Comparison of ENCODE assay signal across 16 cellular contexts in the genomic region with DNA sequence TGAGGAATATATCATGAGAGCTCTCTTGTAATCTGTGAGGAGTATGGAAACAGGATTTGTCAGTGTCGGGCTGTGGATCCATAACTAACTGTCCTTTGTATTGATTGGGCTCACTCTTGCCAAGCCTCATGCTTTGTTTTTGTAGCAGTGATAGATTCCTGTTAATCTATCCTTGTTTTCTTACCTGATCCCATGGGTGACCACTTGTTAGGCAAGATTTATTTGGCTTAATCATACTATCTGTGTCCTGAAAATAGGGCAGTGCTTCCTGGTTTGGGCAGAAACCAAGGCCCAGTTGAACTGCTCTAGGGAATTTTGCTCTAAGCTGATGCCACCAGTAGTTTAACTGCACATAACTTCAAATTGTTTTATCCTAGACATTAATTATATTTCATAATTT.
"Had no signal": no experiment of that assay in that cellular context is flagged by ENCODE, and none has a peak within 500 bp of the region (broad histone marks: within the 10 kb centered on the region; RNA-seq: fewer than 3 reads in every experiment).

No MANE protein-coding gene starts in this region.

- DNase-seq: activated CD4-positive, alpha-beta T cell treated with anti-CD3 and anti-CD28 coated beads for 48 hours; activated CD8-positive, alpha-beta memory T cell treated with anti-CD3 and anti-CD28 coated beads, Interleukin-2, amount 50 U/mL, for 48 hours; activated naive CD4-positive, alpha-beta T cell; amniotic stem cell; effector memory CD4-positive, alpha-beta T cell; heart left ventricle; left cardiac atrium; naive thymus-derived CD8-positive, alpha-beta T cell; stimulated activated naive CD8-positive, alpha-beta T cell treated with anti-CD3 and anti-CD28 coated beads, Interleukin-15, Interleukin-2, amounts not matched to agents 100 U/mL and 50 U/mL, for 24 hours; T-helper 17 cell; upper lobe of left lung had no signal

- H3K4me3 ChIP-seq: heart left ventricle, right atrium auricular region, skin epidermis, upper lobe of left lung had no signal

- H3K27me3 ChIP-seq: heart left ventricle, right atrium auricular region, upper lobe of left lung had no signal

- ATAC-seq: heart left ventricle; left cardiac atrium; naive thymus-derived CD8-positive, alpha-beta T cell; stimulated activated naive CD8-positive, alpha-beta T cell treated with anti-CD3 and anti-CD28 coated beads, Interleukin-15, Interleukin-2, amounts not matched to agents 100 U/mL and 50 U/mL, for 24 hours; T-helper 17 cell had no signal

- H3K27me3 Mint-ChIP-seq: central memory CD8-positive, alpha-beta T cell; dendritic cell treated with granulocyte-macrophage colony-stimulating factor and Interleukin-4, amounts not matched to agents 40 ng/mL and 50 ng/mL, for 4 days; naive thymus-derived CD8-positive, alpha-beta T cell; T-helper 17 cell had no signal

- H3K27ac ChIP-seq: right atrium auricular region, upper lobe of left lung had no signal

- H3K4me3 Mint-ChIP-seq: activated T-helper 1 cell treated with anti-CD3 and anti-CD28 coated beads, Interleukin-12 subunit alpha, Interleukin-12 subunit beta, Interleukin-2, Interleukin-4 antibody, amounts not matched to agents 30 ng/mL and 10 ng/mL and 1 ng/mL, durations not matched to agents 14 hours and 24 hours and 36 hours; central memory CD8-positive, alpha-beta T cell; dendritic cell treated with granulocyte-macrophage colony-stimulating factor and Interleukin-4, amounts not matched to agents 40 ng/mL and 50 ng/mL, for 4 days had no signal

- H3K9me3 ChIP-seq: heart left ventricle, right atrium auricular region, upper lobe of left lung had no signal

- H3K36me3 ChIP-seq: right atrium auricular region, upper lobe of left lung had no signal

- H3K9me3 Mint-ChIP-seq: activated T-helper 1 cell treated with anti-CD3 and anti-CD28 coated beads, Interleukin-12 subunit alpha, Interleukin-12 subunit beta, Interleukin-2, Interleukin-4 antibody, amounts not matched to agents 30 ng/mL and 10 ng/mL and 1 ng/mL, durations not matched to agents 14 hours and 24 hours and 36 hours; central memory CD8-positive, alpha-beta T cell; dendritic cell treated with granulocyte-macrophage colony-stimulating factor and Interleukin-4, amounts not matched to agents 40 ng/mL and 50 ng/mL, for 4 days; naive thymus-derived CD8-positive, alpha-beta T cell had no signal

- H3K27ac Mint-ChIP-seq: activated T-helper 1 cell treated with anti-CD3 and anti-CD28 coated beads, Interleukin-12 subunit alpha, Interleukin-12 subunit beta, Interleukin-2, Interleukin-4 antibody, amounts not matched to agents 30 ng/mL and 10 ng/mL and 1 ng/mL, durations not matched to agents 14 hours and 24 hours and 36 hours; dendritic cell treated with granulocyte-macrophage colony-stimulating factor and Interleukin-4, amounts not matched to agents 40 ng/mL and 50 ng/mL, for 4 days had no signal
